Comparison of ENCODE assay signal across 9 cellular contexts in the genomic region with DNA sequence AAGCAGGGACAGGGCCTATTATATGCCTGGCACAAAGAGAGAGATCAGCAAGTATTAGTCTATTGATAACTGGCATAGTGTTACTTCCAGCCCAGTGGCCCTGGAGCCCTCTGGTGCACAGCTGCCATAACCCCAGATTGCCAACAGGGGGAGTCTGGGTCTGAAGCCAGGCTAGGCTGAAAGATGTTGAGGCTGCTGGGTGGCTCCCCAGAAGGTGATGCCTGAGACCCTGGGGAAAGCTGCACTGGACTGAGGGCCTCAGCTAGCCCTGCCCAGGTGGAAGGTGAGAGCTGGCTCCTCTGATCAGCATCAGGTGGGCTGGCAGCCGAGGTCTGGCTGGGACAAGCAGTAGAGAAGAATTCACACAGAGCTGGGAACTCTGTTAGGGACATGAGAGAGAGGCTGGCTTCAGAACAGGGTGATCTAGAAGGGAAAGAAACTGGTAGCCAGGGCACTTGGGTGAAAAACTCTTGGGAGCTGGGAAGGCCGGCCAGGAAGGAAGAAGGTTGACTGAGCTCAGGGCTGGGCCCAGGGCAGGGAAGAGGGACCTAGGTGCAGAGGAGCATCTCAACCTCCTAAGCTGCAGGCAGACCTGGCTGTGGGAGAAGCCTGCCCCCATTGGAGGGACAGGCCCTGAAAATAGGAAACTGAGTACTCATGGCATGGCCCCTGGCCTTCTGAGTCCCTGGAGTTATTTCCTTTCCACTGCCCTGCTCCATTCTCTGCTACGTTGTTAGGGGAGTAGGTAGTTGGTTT. TPM values are rescaled to one million over a fixed set of nuclear protein-coding genes. Genes with fewer than 3 reads are reported as not detected.
DNase-seq lines count a peak whose midpoint lies in the region; ATAC-seq lines count a peak whose summit lies in the region.
"Had no signal": no experiment of that assay in that cellular context is flagged by ENCODE, and none has a peak within 500 bp of the region (broad histone marks: within the 10 kb centered on the region; RNA-seq: fewer than 3 reads in every experiment).

No MANE protein-coding gene starts in this region.

- DNase-seq in COLO668 (lab: John Stamatoyannopoulos, UW; ENCODE audit: unreplicated experiment) (peak; percentile 20), T follicular helper cell (ENCODE audit: low read depth) (peak; percentile 24), left kidney (ENCODE audit: low read depth, low spot score) (peak; percentile 37), NCI-H146 treated with DMSO at 0.1 percent for 48 hours (lab: John Stamatoyannopoulos, UW; ENCODE audit: unreplicated experiment) (no peak)
- peak; percentile 78 for DNase-seq in activated naive CD8-positive, alpha-beta T cell treated with anti-CD3 and anti-CD28 coated beads, Interleukin-2, amount 10 ng/mL, durations not matched to agents 7 days and 5 days
- DNase-seq in stimulated activated CD8-positive, alpha-beta memory T cell treated with anti-CD3 and anti-CD28 coated beads, Interleukin-4, amount 100 ng/mL, for 4 hours (ENCODE audit: low read depth in 2 of 2, low spot score in 1 of 2): peak; percentile 48 to 54

- H3K9me3 Mint-ChIP-seq in activated naive CD8-positive, alpha-beta T cell treated with anti-CD3 and anti-CD28 coated beads, Interleukin-2, amount 10 ng/mL, durations not matched to agents 7 days and 5 days: peaks cover 2% of the 10 kb centered on the region

- POLR2A ChIA-PET in activated naive CD8-positive, alpha-beta T cell treated with anti-CD3 and anti-CD28 coated beads, Interleukin-2, amount 10 ng/mL, durations not matched to agents 7 days and 5 days (lab: Charles Lee): interaction anchor here (0.6 to 1.8 kb wide), 7 partner anchors 28 to 363 kb away, joined by 3 to 11 read pairs (median 4); partner anchors contain the start of gene GZMB

- H3K4me3 Mint-ChIP-seq in activated naive CD8-positive, alpha-beta T cell treated with anti-CD3 and anti-CD28 coated beads, Interleukin-2, amount 10 ng/mL, durations not matched to agents 7 days and 5 days: peak overlapping the region; percentile 81

- ATAC-seq in GM19351 (IDR thresholded peaks at IDR 0.05; ENCODE audit: unreplicated experiment) (peak; percentile 87), HG03432 (IDR thresholded peaks at IDR 0.05; ENCODE audit: unreplicated experiment) (peak; percentile 86)
- ATAC-seq in activated naive CD8-positive, alpha-beta T cell treated with anti-CD3 and anti-CD28 coated beads, Interleukin-2, amount 10 ng/mL, durations not matched to agents 7 days and 5 days (ENCODE audit: low read depth): peak; percentile 80

- peak overlapping the region; percentile 97 for H3K27ac Mint-ChIP-seq in activated naive CD8-positive, alpha-beta T cell treated with anti-CD3 and anti-CD28 coated beads, Interleukin-2, amount 10 ng/mL, durations not matched to agents 7 days and 5 days

- no peaks in the 10 kb centered on the region for H3K27me3 Mint-ChIP-seq in activated naive CD8-positive, alpha-beta T cell treated with anti-CD3 and anti-CD28 coated beads, Interleukin-2, amount 10 ng/mL, durations not matched to agents 7 days and 5 days

- H3K4me1 Mint-ChIP-seq in activated naive CD8-positive, alpha-beta T cell treated with anti-CD3 and anti-CD28 coated beads, Interleukin-2, amount 10 ng/mL, durations not matched to agents 7 days and 5 days: peaks cover 54% of the 10 kb centered on the region

- H3K36me3 Mint-ChIP-seq in activated naive CD8-positive, alpha-beta T cell treated with anti-CD3 and anti-CD28 coated beads, Interleukin-2, amount 10 ng/mL, durations not matched to agents 7 days and 5 days: no peaks in the 10 kb centered on the region

RNA-seq across cellular contexts. Expression of gene GZMH, which starts 3.9 kb away (rescaled TPM):
- total RNA-seq in activated naive CD8-positive, alpha-beta T cell treated with anti-CD3 and anti-CD28 coated beads, Interleukin-2, amount 10 ng/mL, durations not matched to agents 7 days and 5 days: 1 to 10 TPM; 4.9 to 5.7 TPM
- total RNA-seq: subcutaneous adipose tissue had no signal

RNA-seq across cellular contexts. Expression of gene GZMB, which starts 28.4 kb away (rescaled TPM):
- 100 to 1,000 TPM; 195 to 217 TPM for total RNA-seq in activated naive CD8-positive, alpha-beta T cell treated with anti-CD3 and anti-CD28 coated beads, Interleukin-2, amount 10 ng/mL, durations not matched to agents 7 days and 5 days

RNA-seq across cellular contexts. Expression of gene CTSG, which starts 29.6 kb away (rescaled TPM):
- not detected for total RNA-seq in activated naive CD8-positive, alpha-beta T cell treated with anti-CD3 and anti-CD28 coated beads, Interleukin-2, amount 10 ng/mL, durations not matched to agents 7 days and 5 days
